1 cellular context compared by ENCODE assay signal in genomic region chr11:17259519-17259918, GRCh38.
TF ChIP-seq lines count a peak whose summit lies in the region.

No MANE protein-coding gene starts in this region.

TF ChIP-seq in K562, 482 proteins besides CTCF, POLR2A, EP300 and RAD21:
- TF ChIP-seq NCOR1 (IDR thresholded peaks at IDR 0.05) (no peak), CGGBP1 (CRISPR knock-in tag; IDR thresholded peaks at IDR 0.05) (no peak), TFAM (CRISPR knock-in tag; conservative IDR thresholded peaks at IDR 0.05) (no peak), KAT2B (IDR thresholded peaks at IDR 0.05; ENCODE audit: low read depth, low read length) (no peak)
